Comparison of ENCODE assay signal across 17 cellular contexts in genomic region chr6:30340589-30341054, GRCh38. TPM values are rescaled to one million over a fixed set of nuclear protein-coding genes. Genes with fewer than 3 reads are reported as not detected.
A peak's percentile ranks its signal among the peaks of the same experiment; 100 is the strongest.
DNase-seq lines count a peak whose midpoint lies in the region; ATAC-seq and TF ChIP-seq lines count a peak whose summit lies in the region.
"Had no signal": no experiment of that assay in that cellular context is flagged by ENCODE, and none has a peak within 500 bp of the region (broad histone marks: within the 10 kb centered on the region; RNA-seq: fewer than 3 reads in every experiment).

No MANE protein-coding gene starts in this region.

- peaks cover 0 to 2% of the 10 kb centered on the region in 2 donors for H3K27me3 Mint-ChIP-seq in CD8-positive, alpha-beta memory T cell
- no peaks in the 10 kb centered on the region for H3K27me3 Mint-ChIP-seq in activated T-helper 17 cell treated with anti-CD3 and anti-CD28 coated beads, Interleukin-2, amount 50 U/mL, for 72 hours
- H3K27me3 Mint-ChIP-seq: CD4-positive, CD25-positive, alpha-beta regulatory T cell had no signal

- peaks cover 44% of the 10 kb centered on the region for H3K36me3 ChIP-seq in CD8-positive, alpha-beta memory T cell (ENCODE audit: insufficient read depth, low read length)
- H3K36me3 ChIP-seq in GM23248 (ENCODE audit: low read depth): peaks cover 26% of the 10 kb centered on the region
- H3K36me3 ChIP-seq in tibial artery: peaks cover 47 to 76% (median 63%) of the 10 kb centered on the region in 3 donors

- H4K20me1 ChIP-seq in GM23248 (ENCODE audit: insufficient read depth): no peaks in the 10 kb centered on the region

- ATAC-seq in activated T-helper 17 cell treated with anti-CD3 and anti-CD28 coated beads, Interleukin-2, amount 50 U/mL, for 72 hours (replicated peaks): peak; percentile 45
- ATAC-seq: GM12878, GM23338 had no signal

- H3K9me2 ChIP-seq in GM23248 (ENCODE audit: insufficient read depth): no peaks in the 10 kb centered on the region

- no peak overlapping the region for H3K4me3 ChIP-seq in CD8-positive, alpha-beta memory T cell (ENCODE audit: low read length)
- H3K4me3 ChIP-seq in GM23248: no peak overlapping the region
- H3K4me3 ChIP-seq in fibroblast of the aortic adventitia (ENCODE audit: low read depth, low read length): no peak overlapping the region
- H3K4me3 ChIP-seq in tibial artery: no peak overlapping the region
- H3K4me3 ChIP-seq: GM12878, GM23338 had no signal

- no peak overlapping the region for H3K9ac ChIP-seq in GM23248

- peaks cover 0 to 73% (median 15%) of the 10 kb centered on the region in 3 donors for H3K36me3 Mint-ChIP-seq in CD8-positive, alpha-beta memory T cell
- peaks cover 73% of the 10 kb centered on the region for H3K36me3 Mint-ChIP-seq in activated T-helper 17 cell treated with anti-CD3 and anti-CD28 coated beads, Interleukin-2, amount 50 U/mL, for 72 hours (ENCODE audit: low read depth)

- no peaks in the 10 kb centered on the region for H3K9me3 Mint-ChIP-seq in CD8-positive, alpha-beta memory T cell
- H3K9me3 Mint-ChIP-seq in activated T-helper 17 cell treated with anti-CD3 and anti-CD28 coated beads, Interleukin-2, amount 50 U/mL, for 72 hours: no peaks in the 10 kb centered on the region
- H3K9me3 Mint-ChIP-seq: CD4-positive, CD25-positive, alpha-beta regulatory T cell; GM23338 had no signal

- CTCF ChIA-PET in CD8-positive, alpha-beta memory T cell (lab: Charles Lee): interaction anchor here (2.0 kb wide), 1 partner anchor 14 kb away, joined by 11 read pairs; the partner anchor contains the start of gene TRIM39

- no peak overlapping the region for H2AFZ ChIP-seq in GM23248
- H2AFZ ChIP-seq: GM23338 had no signal

- no peak overlapping the region for H3K4me3 Mint-ChIP-seq in CD8-positive, alpha-beta memory T cell
- H3K4me3 Mint-ChIP-seq in activated T-helper 17 cell treated with anti-CD3 and anti-CD28 coated beads, Interleukin-2, amount 50 U/mL, for 72 hours: no peak overlapping the region
- H3K4me3 Mint-ChIP-seq: GM23338 had no signal

- H3F3A ChIP-seq in GM23248 (ENCODE audit: insufficient read depth): peaks cover 19% of the 10 kb centered on the region; the same call in 1 of the 2 replicates

- no peaks in the 10 kb centered on the region for H3K27me3 ChIP-seq in CD8-positive, alpha-beta memory T cell (ENCODE audit: insufficient read depth, low read length, poor library complexity, severe bottlenecking)
- no peaks in the 10 kb centered on the region for H3K27me3 ChIP-seq in GM23248 (replicated peaks; ENCODE audit: insufficient read depth)
- H3K27me3 ChIP-seq in tibial artery: no peaks in the 10 kb centered on the region
- H3K27me3 ChIP-seq: BE2C had no signal

- H3K9me3 ChIP-seq in CD8-positive, alpha-beta memory T cell (ENCODE audit: low read length): no peaks in the 10 kb centered on the region
- no peaks in the 10 kb centered on the region for H3K9me3 ChIP-seq in GM23248 (ENCODE audit: low read depth)
- no peaks in the 10 kb centered on the region for H3K9me3 ChIP-seq in tibial artery
- H3K9me3 ChIP-seq: BE2C had no signal

- H3K27ac ChIP-seq in CD8-positive, alpha-beta memory T cell (ENCODE audit: low read depth, low read length): peak overlapping the region; percentile 1
- no peak overlapping the region for H3K27ac ChIP-seq in GM23248
- no peak overlapping the region for H3K27ac ChIP-seq in tibial artery

- no peak for DNase-seq in CD8-positive, alpha-beta memory T cell
- DNase-seq in GM23248 (peak; percentile 55), fibroblast of the aortic adventitia (ENCODE audit: low read depth) (peak; percentile 41), DMS53 treated with DMSO at 0.1 percent for 48 hours (lab: John Stamatoyannopoulos, UW; ENCODE audit: unreplicated experiment) (no peak), HPDE6-E6E7 (ENCODE audit: extremely low spot score) (no peak), tibial artery (no peak)
- DNase-seq: ACHN; BE2C; C1 segment of cervical spinal cord; CD4-positive, CD25-positive, alpha-beta regulatory T cell; DMS153; DMS79 treated with DMSO at 0.1 percent for 48 hours; HCEC 1CT; KBM-7 had no signal

- in situ Hi-C loops in GM23248 (cut with MboI): no loop called here

- H3K4me2 ChIP-seq in GM23248 (ENCODE audit: unreplicated experiment): no peak overlapping the region
- H3K4me2 ChIP-seq: GM23338 had no signal

- peaks cover 1 to 9% (median 5%) of the 10 kb centered on the region in 3 donors for H3K4me1 Mint-ChIP-seq in CD8-positive, alpha-beta memory T cell
- H3K4me1 Mint-ChIP-seq in activated T-helper 17 cell treated with anti-CD3 and anti-CD28 coated beads, Interleukin-2, amount 50 U/mL, for 72 hours: peaks cover 12% of the 10 kb centered on the region

- 78 to 84% methylated on average over 6 of the region's 6 CpGs for WGBS in GM23248 (ENCODE audit: low coverage in 1 of 2, low lambda C conversion rate in 2 of 2, missing lambda C conversion rate in 2 of 2), 2 experiments

- H3K79me2 ChIP-seq in GM23248 (ENCODE audit: insufficient read depth): peaks cover under 1% of the 10 kb centered on the region

- TF ChIP-seq CTCF in fibroblast of the aortic adventitia (IDR thresholded peaks at IDR 0.05; ENCODE audit: insufficient read depth, low read length): no peak
- no peak for TF ChIP-seq CTCF in tibial artery (IDR thresholded peaks at IDR 0.05)

- H3K4me1 ChIP-seq in CD8-positive, alpha-beta memory T cell (ENCODE audit: insufficient read depth, low read length): peaks cover 6% of the 10 kb centered on the region
- H3K4me1 ChIP-seq in GM23248 (ENCODE audit: insufficient read depth) (peaks cover 5% of the 10 kb centered on the region; the same call in 1 of the 2 replicates), tibial artery (peaks cover 0 to 7% (median 5%) of the 10 kb centered on the region in 4 donors)
- H3K4me1 ChIP-seq: BE2C had no signal

- intact Hi-C loops in tibial artery (cut with DNase I; ENCODE audit: low total_unique reads): no loop called here

- H3K27ac Mint-ChIP-seq in CD8-positive, alpha-beta memory T cell: no peak overlapping the region
- no peak overlapping the region for H3K27ac Mint-ChIP-seq in activated T-helper 17 cell treated with anti-CD3 and anti-CD28 coated beads, Interleukin-2, amount 50 U/mL, for 72 hours
- H3K27ac Mint-ChIP-seq: GM23338 had no signal

- POLR2A ChIA-PET in CD8-positive, alpha-beta memory T cell (lab: Charles Lee): no interaction called here

RNA-seq across cellular contexts. Expression of gene RPP21, which starts 4.3 kb away (rescaled TPM):
- 10 to 100 TPM; 41.3 to 41.5 TPM for total RNA-seq in CD8-positive, alpha-beta memory T cell
- 71.0 TPM for polyA plus RNA-seq in CD8-positive, alpha-beta memory T cell
- total RNA-seq in GM23248 (2014; rRNA removed; shearing (Covaris generic)): 40.2 and 45.8 TPM in 2 replicates
- polyA plus RNA-seq in GM23248 (2016; fragmentation: Nextera tagmentation; extraction: Ambion mirVana): 63.4 and 67.2 TPM in 2 replicates
- 10 to 100 TPM; 20.8 to 22.9 TPM for total RNA-seq in activated T-helper 17 cell treated with anti-CD3 and anti-CD28 coated beads, Interleukin-2, amount 50 U/mL, for 72 hours
- total RNA-seq in fibroblast of the aortic adventitia (ENCODE audit: low replicate concordance): 23.6 and 25.1 TPM in 2 replicates

RNA-seq across cellular contexts. Expression of gene TRIM39, which starts 13.9 kb away (rescaled TPM):
- total RNA-seq in CD8-positive, alpha-beta memory T cell: 10 to 100 TPM; 19.9 to 21.9 TPM
- polyA plus RNA-seq in CD8-positive, alpha-beta memory T cell: 12.0 TPM
- 9.6 and 29.1 TPM in 2 replicates for total RNA-seq in GM23248 (2014; rRNA removed; shearing (Covaris generic))
- polyA plus RNA-seq in GM23248 (2016; fragmentation: Nextera tagmentation; extraction: Ambion mirVana): 9.3 and 9.7 TPM in 2 replicates
- 10 to 100 TPM; 12.4 to 16.1 TPM for total RNA-seq in activated T-helper 17 cell treated with anti-CD3 and anti-CD28 coated beads, Interleukin-2, amount 50 U/mL, for 72 hours
- total RNA-seq in fibroblast of the aortic adventitia (ENCODE audit: low replicate concordance): 8.5 and 9.7 TPM in 2 replicates

Comparison
In these comparisons a context has a peak if more than half of its experiments do, and no peak if none do; other contexts are left out.
1. DNase-seq: peak in GM23248 (single experiment) and fibroblast of the aortic adventitia (single experiment); none in CD8-positive, alpha-beta memory T cell (0 of 5), DMS53 treated with DMSO at 0.1 percent for 48 hours (single experiment), HPDE6-E6E7 (single experiment) and tibial artery (0 of 2).